ENCODE assay signal across 14 cellular contexts in genomic region chr2:122866095-122866494, GRCh38.
DNase-seq lines count a peak whose midpoint lies in the region; ATAC-seq and TF ChIP-seq lines count a peak whose summit lies in the region.
"Had no signal": no experiment of that assay in that cellular context is flagged by ENCODE, and none has a peak within 500 bp of the region (broad histone marks: within the 10 kb centered on the region; RNA-seq: fewer than 3 reads in every experiment).

No MANE protein-coding gene starts in this region.

- H3K27me3 Mint-ChIP-seq in neural progenitor cell (ENCODE audit: insufficient read depth, low read depth) = peaks cover 6% of the 10 kb centered on the region
- H3K27me3 Mint-ChIP-seq: B cell; CD4-positive, alpha-beta T cell had no signal

- TF ChIP-seq EP300 in upper lobe of left lung (IDR thresholded peaks at IDR 0.05) = no peak

- H3F3A ChIP-seq in neural progenitor cell (ENCODE audit: low read depth) = no peaks in the 10 kb centered on the region

- peaks cover 15% of the 10 kb centered on the region for H3K4me1 Mint-ChIP-seq in neural progenitor cell
- H3K4me1 Mint-ChIP-seq: B cell had no signal

- H3K27ac Mint-ChIP-seq in neural progenitor cell = peak overlapping the region; percentile 27
- H3K27ac Mint-ChIP-seq: B cell; CD4-positive, alpha-beta T cell had no signal

- TF ChIP-seq POLR2A in upper lobe of left lung (IDR thresholded peaks at IDR 0.05) = no peak

- no peak overlapping the region for H2AFZ ChIP-seq in neural progenitor cell (replicated peaks)
- H2AFZ ChIP-seq: GM23248 had no signal

- DNase-seq in neural progenitor cell (ENCODE audit: low spot score) (no peak), upper lobe of left lung (no peak), mucosa of gallbladder (ENCODE audit: low spot score) (no peak)
- DNase-seq: C1 segment of cervical spinal cord; Calu3; CD4-positive, alpha-beta T cell; DMS 273 treated with DMSO at 0.1 percent for 48 hours; GM23248; Karpas-422 had no signal

- no peaks in the 10 kb centered on the region for H4K20me1 ChIP-seq in neural progenitor cell (ENCODE audit: low read depth)

- H3K4me2 ChIP-seq in neural progenitor cell = no peak overlapping the region

- no peak overlapping the region for H3K9ac ChIP-seq in neural progenitor cell
- H3K9ac ChIP-seq: GM23248 had no signal

- H3K79me2 ChIP-seq in neural progenitor cell (ENCODE audit: low read depth) = no peaks in the 10 kb centered on the region

- H3K4me1 ChIP-seq in neural progenitor cell (no peaks in the 10 kb centered on the region), upper lobe of left lung (no peaks in the 10 kb centered on the region)

- H3K27me3 ChIP-seq in neural progenitor cell (no peaks in the 10 kb centered on the region), upper lobe of left lung (no peaks in the 10 kb centered on the region)

- H3K9me3 Mint-ChIP-seq in neural progenitor cell = no peaks in the 10 kb centered on the region

- no peaks in the 10 kb centered on the region for H3K36me3 Mint-ChIP-seq in neural progenitor cell

- TF ChIP-seq CTCF in neural progenitor cell (IDR thresholded peaks at IDR 0.05) (no peak), upper lobe of left lung (IDR thresholded peaks at IDR 0.05) (no peak)

- H3K4me3 Mint-ChIP-seq in neural progenitor cell = no peak overlapping the region
- H3K4me3 Mint-ChIP-seq: B cell; CD4-positive, alpha-beta T cell had no signal

- no peak overlapping the region for H3K4me3 ChIP-seq in neural progenitor cell
- H3K4me3 ChIP-seq in upper lobe of left lung = no peak overlapping the region
- H3K4me3 ChIP-seq: GM23248 had no signal

- H3K9me3 ChIP-seq in neural progenitor cell (ENCODE audit: low read depth) = no peaks in the 10 kb centered on the region
- no peaks in the 10 kb centered on the region for H3K9me3 ChIP-seq in upper lobe of left lung

- no peak overlapping the region for H3K27ac ChIP-seq in neural progenitor cell
- H3K27ac ChIP-seq in upper lobe of left lung = no peak overlapping the region
- H3K27ac ChIP-seq: GM23248 had no signal

- ATAC-seq in GM18861 (IDR thresholded peaks at IDR 0.05; ENCODE audit: unreplicated experiment) (peak; percentile 61), HG02610 (IDR thresholded peaks at IDR 0.05; ENCODE audit: unreplicated experiment) (peak; percentile 42), HG03432 (IDR thresholded peaks at IDR 0.05; ENCODE audit: unreplicated experiment) (peak; percentile 64), upper lobe of left lung (ENCODE audit: low FRiP score in 2 of 2) (no peak), GM21528 (IDR thresholded peaks at IDR 0.05; ENCODE audit: low FRiP score, unreplicated experiment) (no peak)

- no peaks in the 10 kb centered on the region for H3K36me3 ChIP-seq in neural progenitor cell
- H3K36me3 ChIP-seq in upper lobe of left lung = no peaks in the 10 kb centered on the region

Comparison
In these comparisons a context has a peak if more than half of its experiments do, and no peak if none do; other contexts are left out.
1. ATAC-seq: peak in GM18861 (single experiment), HG02610 (single experiment) and HG03432 (single experiment); none in upper lobe of left lung (0 of 2) and GM21528 (single experiment).